1 cellular context compared by ENCODE assay signal in the genomic region with DNA sequence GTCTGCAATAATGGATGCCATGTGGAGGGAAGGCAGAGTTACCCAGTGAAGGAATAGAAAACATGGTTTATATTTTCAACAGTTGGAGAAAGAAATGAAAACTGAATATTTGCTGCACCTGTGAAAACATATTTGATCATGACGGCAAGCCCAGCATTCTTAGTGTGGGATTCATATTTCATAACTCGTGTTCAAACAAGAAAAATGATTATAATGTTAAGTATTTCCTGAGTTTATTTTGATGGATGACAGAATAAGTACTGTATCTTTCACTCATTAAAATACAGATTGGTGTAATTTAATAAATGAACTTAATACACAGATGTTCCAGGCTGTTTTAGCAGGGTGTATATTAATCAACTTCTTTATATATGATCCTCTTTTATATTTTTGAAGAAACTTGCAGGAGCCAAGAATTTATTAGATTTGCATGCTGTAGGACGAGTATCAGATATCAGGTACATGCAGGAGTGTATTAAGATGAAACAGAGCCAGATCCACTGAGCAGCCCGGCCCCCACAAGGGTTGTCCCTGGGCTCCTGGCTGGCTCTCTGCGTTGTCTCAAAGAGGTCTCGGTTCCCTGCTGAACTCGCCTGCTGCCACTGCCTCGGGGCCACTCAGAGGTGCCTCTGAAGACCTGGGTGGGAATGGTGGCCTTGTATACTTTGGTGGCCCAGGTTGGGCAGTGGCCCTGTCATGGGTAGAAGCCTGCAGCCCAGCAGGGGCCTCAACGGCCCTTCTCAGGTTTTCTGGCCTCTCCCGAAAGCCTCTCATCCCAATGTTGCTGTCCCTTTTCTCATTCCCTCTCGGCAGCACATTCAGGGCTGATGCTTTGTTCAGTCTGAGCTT.
TF ChIP-seq lines count a peak whose summit lies in the region.

No MANE protein-coding gene starts in this region.

TF ChIP-seq in endothelial cell of umbilical vein, 7 proteins besides CTCF, POLR2A, EP300 and RAD21 (continued from another document):
- no peak for TF ChIP-seq JUN (IDR thresholded peaks at IDR 0.05; ENCODE audit: borderline replicate concordance, insufficient read depth, insufficient read length, low read depth)
- TF ChIP-seq EZH2 (IDR thresholded peaks at IDR 0.05; ENCODE audit: borderline replicate concordance, low read depth, low read length, severe bottlenecking), result no peak
- TF ChIP-seq FOS (IDR thresholded peaks at IDR 0.05; ENCODE audit: borderline replicate concordance, insufficient read depth, low read length), result no peak
- TF ChIP-seq POLR2AphosphoS5 (IDR thresholded peaks at IDR 0.05; ENCODE audit: insufficient read depth, low read depth, low read length), result no peak
- no peak for TF ChIP-seq GATA2 (IDR thresholded peaks at IDR 0.05; ENCODE audit: insufficient read depth, insufficient read length, low read depth, low read length)
- TF ChIP-seq, protein P1, sequence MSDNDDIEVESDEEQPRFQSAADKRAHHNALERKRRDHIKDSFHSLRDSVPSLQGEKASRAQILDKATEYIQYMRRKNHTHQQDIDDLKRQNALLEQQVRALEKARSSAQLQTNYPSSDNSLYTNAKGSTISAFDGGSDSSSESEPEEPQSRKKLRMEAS (IDR thresholded peaks at IDR 0.05; ENCODE audit: insufficient read depth, insufficient read length), result no peak
TF ChIP-seq in endothelial cell of umbilical vein: peak in this region for 0.
